ENCODE assay signal across 9 cellular contexts in genomic region chr16:2842340-2843000, GRCh38. TPM values are rescaled to one million over a fixed set of nuclear protein-coding genes. Genes with fewer than 3 reads are reported as not detected.
DNase-seq lines count a peak whose midpoint lies in the region; ATAC-seq, FAIRE-seq and TF ChIP-seq lines count a peak whose summit lies in the region.
"Had no signal": no experiment of that assay in that cellular context is flagged by ENCODE, and none has a peak within 500 bp of the region (broad histone marks: within the 10 kb centered on the region; RNA-seq: fewer than 3 reads in every experiment).

No MANE protein-coding gene starts in this region.

- peak; percentile 57 for TF ChIP-seq CTCF in glutamatergic neuron (IDR thresholded peaks at IDR 0.05; ENCODE audit: partially characterized antibody, unreplicated experiment)

- H3K27me3 Mint-ChIP-seq in glutamatergic neuron (ENCODE audit: unreplicated experiment): peaks cover 2% of the 10 kb centered on the region

- H3K4me1 Mint-ChIP-seq in glutamatergic neuron (ENCODE audit: low read depth, unreplicated experiment): no peaks in the 10 kb centered on the region

- peak overlapping the region; percentile 43 to 69 for H3K27ac ChIP-seq in small intestine (ENCODE audit: low read depth in 1 of 2, low read length in 1 of 2)

- H3K27me3 ChIP-seq in small intestine (ENCODE audit: control insufficient read depth in 2 of 2, insufficient read depth in 2 of 2, low read length in 2 of 2): no peaks in the 10 kb centered on the region

- no peaks in the 10 kb centered on the region for H3K36me3 ChIP-seq in small intestine (ENCODE audit: control insufficient read depth in 2 of 2, insufficient read depth in 2 of 2, low read length in 2 of 2)

- no peak overlapping the region for H3K27ac Mint-ChIP-seq in glutamatergic neuron (ENCODE audit: unreplicated experiment)

- H3K4me1 ChIP-seq in small intestine (ENCODE audit: control insufficient read depth in 2 of 2, insufficient read depth in 1 of 2, low read depth in 1 of 2, low read length in 1 of 2): peaks cover 0 to 11% of the 10 kb centered on the region in 2 donors

- no peak overlapping the region for H3K4me3 Mint-ChIP-seq in glutamatergic neuron (ENCODE audit: unreplicated experiment)

- ATAC-seq in GM18867 (IDR thresholded peaks at IDR 0.05; ENCODE audit: unreplicated experiment): no peak

- peak; percentile 65 for DNase-seq in ELF-1 (ENCODE audit: low read depth, low spot score)
- DNase-seq in activated gamma-delta T cell (lab: John Stamatoyannopoulos, UW): peak; percentile 45
- DNase-seq in glutamatergic neuron: no peak
- DNase-seq in small intestine: peak; percentile 40
- no peak for DNase-seq in NCI-H345 (lab: John Stamatoyannopoulos, UW)
- DNase-seq in NCI-H1436 treated with DMSO at 0.1 percent for 48 hours (lab: John Stamatoyannopoulos, UW): no peak

- no peak overlapping the region for H3K4me3 ChIP-seq in small intestine (ENCODE audit: low read depth in 1 of 2, low read length in 2 of 2)

- no peaks in the 10 kb centered on the region for H3K9me3 ChIP-seq in small intestine (ENCODE audit: control insufficient read depth, low read depth)

- peaks cover 1% of the 10 kb centered on the region for H3K9me3 Mint-ChIP-seq in glutamatergic neuron (ENCODE audit: unreplicated experiment)

- H3K36me3 Mint-ChIP-seq in glutamatergic neuron (ENCODE audit: unreplicated experiment): no peaks in the 10 kb centered on the region

- FAIRE-seq in small intestine (lab: Jason Lieb, UNC): no peak

- 38 to 43% (median 40%) methylated on average over 34 to 40 of the region's 40 CpGs for WGBS in small intestine, 3 donors

TF ChIP-seq in PFSK-1, 5 proteins besides CTCF, POLR2A, EP300 and RAD21:
- TF ChIP-seq TAF1 (IDR thresholded peaks at IDR 0.05; ENCODE audit: borderline replicate concordance, insufficient read depth, low read length): no peak
- TF ChIP-seq FOXP2 (optimal IDR thresholded peaks at IDR 0.05; ENCODE audit: borderline replicate concordance, extremely low read depth, extremely low read length, insufficient read depth): peak; percentile 72

RNA-seq across cellular contexts. Expression of gene ZG16B, which starts 12.4 kb away (rescaled TPM):
- 2.2 TPM for polyA plus RNA-seq in PFSK-1 (2012; ENCODE audit: insufficient read length, low read depth)
- not detected for total RNA-seq in glutamatergic neuron (ENCODE audit: unreplicated experiment)
- polyA plus RNA-seq in small intestine: 10 to 100 TPM in 2 of 3 donors, 1 to 10 TPM in 1; 5.2 to 19.9 (median 17.3) TPM

RNA-seq across cellular contexts. Expression of gene PRSS22, which starts 15.5 kb away (rescaled TPM):
- polyA plus RNA-seq in PFSK-1 (2012; ENCODE audit: insufficient read length, low read depth): not detected
- not detected for total RNA-seq in glutamatergic neuron (ENCODE audit: unreplicated experiment)
- polyA plus RNA-seq in small intestine: 1 to 10 TPM in 2 of 3 donors, under 1 TPM in 1; 0.45 to 3.9 (median 1.4) TPM
- total RNA-seq: temporal lobe had no signal

RNA-seq across cellular contexts. Expression of gene PRSS21, which starts 25.4 kb away (rescaled TPM):
- polyA plus RNA-seq in PFSK-1 (2012; ENCODE audit: insufficient read length, low read depth): not detected
- total RNA-seq in glutamatergic neuron (ENCODE audit: unreplicated experiment): not detected
- polyA plus RNA-seq in small intestine: under 1 TPM in 1 of 3 donors, not detected in 2; 0.19 TPM
- total RNA-seq: temporal lobe had no signal

RNA-seq across cellular contexts. Expression of gene FLYWCH2, which starts 40.5 kb away (rescaled TPM):
- 83.7 TPM for polyA plus RNA-seq in PFSK-1 (2012; ENCODE audit: insufficient read length, low read depth)
- 30.5 TPM for total RNA-seq in glutamatergic neuron (ENCODE audit: unreplicated experiment)
- 10 to 100 TPM; 21.9 to 30.2 (median 24.6) TPM for polyA plus RNA-seq in small intestine

RNA-seq across cellular contexts. Expression of gene PRSS41, which starts 44.2 kb away (rescaled TPM):
- not detected for polyA plus RNA-seq in PFSK-1 (2012; ENCODE audit: insufficient read length, low read depth)
- total RNA-seq in glutamatergic neuron (ENCODE audit: unreplicated experiment): not detected
- polyA plus RNA-seq in small intestine: not detected
- total RNA-seq: temporal lobe had no signal

Comparison
In these comparisons a context has a peak if more than half of its experiments do, and no peak if none do; other contexts are left out.
1. DNase-seq: peak in ELF-1 (single experiment), activated gamma-delta T cell (single experiment) and small intestine (single experiment); none in glutamatergic neuron (single experiment), NCI-H345 (single experiment) and NCI-H1436 treated with DMSO at 0.1 percent for 48 hours (single experiment).